27 cellular contexts compared by ENCODE assay signal in genomic region chr1:78401148-78401547, GRCh38.
DNase-seq lines count a peak whose midpoint lies in the region; ATAC-seq and TF ChIP-seq lines count a peak whose summit lies in the region.
"Had no signal": no experiment of that assay in that cellular context is flagged by ENCODE, and none has a peak within 500 bp of the region (broad histone marks: within the 10 kb centered on the region; RNA-seq: fewer than 3 reads in every experiment).

No MANE protein-coding gene starts in this region.

- no peak overlapping the region for H3K4me3 ChIP-seq in PC-3 (ENCODE audit: low read length)
- H3K4me3 ChIP-seq in osteoblast (ENCODE audit: insufficient read depth, low read length) = no peak overlapping the region
- H3K4me3 ChIP-seq in brain microvascular endothelial cell (ENCODE audit: low read depth, low read length) = no peak overlapping the region
- no peak overlapping the region for H3K4me3 ChIP-seq in Peyer's patch
- H3K4me3 ChIP-seq: BLaER1 treated with 17β-estradiol and CSF1 and Interleukin-3, amounts not matched to agents 10 nM and 100 nM; GM12878; GM23248; HAP-1; PC-9 had no signal

- POLR2A ChIA-PET in PC-3 (lab: Charles Lee; ENCODE audit: unreplicated experiment) = interaction anchor here (0.6 to 0.7 kb wide), 2 partner anchors 24 to 145 kb away, joined by 3 read pairs; no protein-coding TSS in a partner anchor

- H3K79me2 ChIP-seq in PC-3 (ENCODE audit: low read length) (no peaks in the 10 kb centered on the region), osteoblast (ENCODE audit: insufficient read depth, low read length) (no peaks in the 10 kb centered on the region)

- H3K4me2 ChIP-seq in PC-3 (ENCODE audit: low read length) (peak overlapping the region; percentile 34), osteoblast (ENCODE audit: insufficient read depth, low read length) (peak overlapping the region; percentile 5)
- H3K4me2 ChIP-seq: BLaER1 treated with 17β-estradiol and CSF1 and Interleukin-3, amounts not matched to agents 10 nM and 100 nM; PC-9 had no signal

- ATAC-seq in GM18511 (IDR thresholded peaks at IDR 0.05; ENCODE audit: unreplicated experiment) (peak; percentile 65), GM19463 (IDR thresholded peaks at IDR 0.05; ENCODE audit: unreplicated experiment) (peak; percentile 68), PC-3 (peak; percentile 91), omental fat pad (ENCODE audit: low FRiP score) (no peak)
- ATAC-seq: GM12878, T-cell had no signal

- H3K27me3 ChIP-seq in PC-3 (ENCODE audit: low read length) (no peaks in the 10 kb centered on the region), osteoblast (ENCODE audit: insufficient read depth, low read length) (no peaks in the 10 kb centered on the region), brain microvascular endothelial cell (replicated peaks) (no peaks in the 10 kb centered on the region), Peyer's patch (no peaks in the 10 kb centered on the region)
- H3K27me3 ChIP-seq: BLaER1 treated with 17β-estradiol and CSF1 and Interleukin-3, amounts not matched to agents 10 nM and 100 nM had no signal

- H2AFZ ChIP-seq in PC-3 (ENCODE audit: low read length) = 0 out of 2 replicates have a peak overlapping the region, but pooled peaks have one; percentile 7
- peak overlapping the region; percentile 35 for H2AFZ ChIP-seq in osteoblast (ENCODE audit: low read length)
- H2AFZ ChIP-seq: GM23248, PC-9 had no signal

- no peak overlapping the region for H3K9ac ChIP-seq in PC-3 (ENCODE audit: low read length)
- H3K9ac ChIP-seq: BLaER1 treated with 17β-estradiol and CSF1 and Interleukin-3, amounts not matched to agents 10 nM and 100 nM; GM23248 had no signal

- intact Hi-C loops in PC-3 (cut with micrococcal nuclease) = no loop called here

- DNase-seq in PC-3 (peak; percentile 37), osteoblast (ENCODE audit: insufficient read length, low spot score, missing footprints) (no peak), omental fat pad (ENCODE audit: low spot score) (no peak), brain microvascular endothelial cell (no peak), Peyer's patch (no peak)
- DNase-seq: AML-193; CD4-positive, alpha-beta T cell; GM23248; HFFc6; KG1; MM.1S; NCI-H1048; NCI-H1436; NCI-H187; NCI-H446; NCI-H524 treated with DMSO at 0.1 percent for 48 hours; NCI-H774; NK-92 treated with Interleukin-12 subunit alpha and Interleukin-12 subunit beta, amount 100 ng/mL, for 24 hours; PC-9; SHP77; T-cell had no signal

- TF ChIP-seq POLR2A in Peyer's patch (IDR thresholded peaks at IDR 0.05) = no peak

- H4K20me1 ChIP-seq in PC-3 (ENCODE audit: low read length) = no peaks in the 10 kb centered on the region
- H4K20me1 ChIP-seq in osteoblast (ENCODE audit: insufficient read depth, low read length) = no peaks in the 10 kb centered on the region
- H4K20me1 ChIP-seq: BLaER1 treated with 17β-estradiol and CSF1 and Interleukin-3, amounts not matched to agents 10 nM and 100 nM had no signal

- no peak overlapping the region for H3K27ac ChIP-seq in PC-3 (ENCODE audit: low read length)
- H3K27ac ChIP-seq in osteoblast (ENCODE audit: low read depth, low read length) = no peak overlapping the region
- H3K27ac ChIP-seq in brain microvascular endothelial cell = no peak overlapping the region
- H3K27ac ChIP-seq in Peyer's patch = no peak overlapping the region
- H3K27ac ChIP-seq: BLaER1 treated with 17β-estradiol and CSF1 and Interleukin-3, amounts not matched to agents 10 nM and 100 nM; GM23248; PC-9; RWPE1 had no signal

- H3K9me3 ChIP-seq in PC-3 (ENCODE audit: low read length) (no peaks in the 10 kb centered on the region), osteoblast (ENCODE audit: low read depth, low read length) (no peaks in the 10 kb centered on the region), Peyer's patch (no peaks in the 10 kb centered on the region)
- H3K9me3 ChIP-seq: BLaER1 treated with 17β-estradiol and CSF1 and Interleukin-3, amounts not matched to agents 10 nM and 100 nM; HAP-1 had no signal

- no TSS peak for BruUV-seq in PC-3 (replicated peaks; lab: Mats Ljungman, UMichigan)

- no peaks in the 10 kb centered on the region for H3K9me2 ChIP-seq in PC-3 (replicated peaks; ENCODE audit: low read length)

- H3K4me1 ChIP-seq in PC-3 (ENCODE audit: insufficient read depth, low read length) (peaks cover 6% of the 10 kb centered on the region; the same call in 1 of the 2 replicates), osteoblast (ENCODE audit: insufficient read depth, low read length) (no peaks in the 10 kb centered on the region), Peyer's patch (no peaks in the 10 kb centered on the region)
- H3K4me1 ChIP-seq: BLaER1 treated with 17β-estradiol and CSF1 and Interleukin-3, amounts not matched to agents 10 nM and 100 nM; HAP-1 had no signal

- CTCF ChIA-PET in PC-3 (lab: Charles Lee) = no interaction called here

- in situ Hi-C loops in brain microvascular endothelial cell (cut with HindIII; ENCODE audit: low pct_ligation_motif_present, low sequenced_read_pairs) = no loop called here

- H3F3A ChIP-seq in PC-3 (ENCODE audit: low read length, unreplicated experiment) = no peaks in the 10 kb centered on the region

- H3K36me3 ChIP-seq in PC-3 (ENCODE audit: low read depth, low read length) (no peaks in the 10 kb centered on the region), osteoblast (ENCODE audit: insufficient read depth, low read length) (no peaks in the 10 kb centered on the region), brain microvascular endothelial cell (replicated peaks) (no peaks in the 10 kb centered on the region), Peyer's patch (no peaks in the 10 kb centered on the region)
- H3K36me3 ChIP-seq: BLaER1 treated with 17β-estradiol and CSF1 and Interleukin-3, amounts not matched to agents 10 nM and 100 nM; HAP-1 had no signal

- TF ChIP-seq CTCF in PC-3 (conservative IDR thresholded peaks at IDR 0.05; ENCODE audit: low read depth, low read length) (no peak), osteoblast (IDR thresholded peaks at IDR 0.05; ENCODE audit: extremely low read depth, low read depth, low read length) (no peak), omental fat pad (IDR thresholded peaks at IDR 0.05) (no peak), brain microvascular endothelial cell (IDR thresholded peaks at IDR 0.05; ENCODE audit: low read depth, low read length, missing control alignments) (no peak), Peyer's patch (IDR thresholded peaks at IDR 0.05) (no peak)
